8 cellular contexts compared by ENCODE assay signal in the genomic region with DNA sequence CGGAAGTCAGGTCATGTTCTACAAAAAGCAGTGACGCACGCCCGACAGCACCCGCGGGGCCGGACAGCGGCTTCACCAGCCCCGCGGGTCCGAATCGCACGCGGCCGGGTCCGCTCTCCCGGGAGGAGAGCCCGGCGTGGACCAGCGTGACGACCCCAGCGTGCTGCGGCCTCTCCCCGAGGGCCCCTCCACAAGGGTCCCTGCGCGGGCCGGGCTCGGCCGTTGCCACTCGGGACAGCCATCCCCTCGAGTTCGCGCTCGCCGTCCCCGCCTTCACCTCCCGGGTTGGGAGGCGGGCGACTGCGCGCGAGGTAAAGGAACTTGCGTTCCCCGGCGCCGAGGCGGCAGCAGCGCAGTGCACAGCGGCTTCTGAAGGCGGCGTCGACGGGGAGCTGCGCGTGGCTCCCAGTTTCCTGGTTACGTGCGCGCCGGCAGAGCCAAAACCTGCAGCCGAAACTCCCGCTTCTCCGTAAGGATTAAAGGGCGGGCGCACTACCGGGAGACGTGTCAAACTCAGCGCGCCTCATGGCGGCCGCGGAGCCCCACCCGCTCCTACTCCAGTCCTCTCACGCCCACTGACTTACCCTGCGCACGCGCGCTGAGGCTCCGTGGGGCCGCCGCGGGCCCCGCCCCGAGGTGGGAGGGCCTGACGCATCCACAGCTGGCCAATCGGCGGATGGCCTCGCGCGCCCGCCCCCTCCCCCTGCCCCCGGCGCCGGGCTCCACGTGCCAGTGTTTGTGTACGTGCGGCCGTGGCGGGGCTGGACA. TPM values are rescaled to one million over a fixed set of nuclear protein-coding genes. Genes with fewer than 3 reads are reported as not detected.
A peak's percentile ranks its signal among the peaks of the same experiment; 100 is the strongest.
DNase-seq lines count a peak whose midpoint lies in the region; ATAC-seq and TF ChIP-seq lines count a peak whose summit lies in the region.

No MANE protein-coding gene starts in this region.

- H3K27ac Mint-ChIP-seq in progenitor cell of endocrine pancreas, result peak overlapping the region; percentile 98

- H3K4me3 ChIP-seq in left ventricle myocardium inferior, result peak overlapping the region; percentile 81

- ATAC-seq in HG02852 (IDR thresholded peaks at IDR 0.05; ENCODE audit: unreplicated experiment), result peak; percentile 81

- H3K27me3 Mint-ChIP-seq in progenitor cell of endocrine pancreas, result peaks cover 14% of the 10 kb centered on the region

- no peaks in the 10 kb centered on the region for H3K9me3 Mint-ChIP-seq in progenitor cell of endocrine pancreas (ENCODE audit: low read depth)

- intact Hi-C loops in left ventricle myocardium inferior (cut with micrococcal nuclease), result no loop called here

- peak overlapping the region; percentile 83 for H3K4me3 Mint-ChIP-seq in progenitor cell of endocrine pancreas (ENCODE audit: low read depth)

- DNase-seq in GM13976 (ENCODE audit: low spot score) (peak; percentile 99), NCI-H1436 treated with DMSO at 0.1 percent for 48 hours (lab: John Stamatoyannopoulos, UW) (peak; percentile 84), T follicular helper cell (ENCODE audit: low read depth) (peak; percentile 93), amniotic epithelial cell (ENCODE audit: low read depth) (peak; percentile 96), left ventricle myocardium inferior (peak; percentile 97), progenitor cell of endocrine pancreas (ENCODE audit: low spot score, unreplicated experiment) (peak; percentile 94), ureter (ENCODE audit: low spot score) (peak; percentile 98)

- no peak for TF ChIP-seq CTCF in GM13976 (IDR thresholded peaks at IDR 0.05; ENCODE audit: borderline replicate concordance, control extremely low read depth, extremely low read depth, insufficient read depth, missing control alignments)
- TF ChIP-seq CTCF in left ventricle myocardium inferior (IDR thresholded peaks at IDR 0.05; ENCODE audit: borderline replicate concordance), result no peak
- no peak for TF ChIP-seq CTCF in progenitor cell of endocrine pancreas (IDR thresholded peaks at IDR 0.05; ENCODE audit: unreplicated experiment)

- peaks cover 8% of the 10 kb centered on the region for H3K36me3 Mint-ChIP-seq in progenitor cell of endocrine pancreas (ENCODE audit: insufficient read depth)

- H3K27me3 ChIP-seq in left ventricle myocardium inferior (ENCODE audit: low read depth), result no peaks in the 10 kb centered on the region

- H3K4me1 Mint-ChIP-seq in progenitor cell of endocrine pancreas (ENCODE audit: low read depth), result peaks cover 10% of the 10 kb centered on the region

- in situ Hi-C loops in GM13976 (cut with MboI; ENCODE audit: low sequenced_read_pairs, unreplicated experiment), result no loop called here

- peaks cover 25% of the 10 kb centered on the region for H3K36me3 ChIP-seq in left ventricle myocardium inferior

- H3K27ac ChIP-seq in left ventricle myocardium inferior (replicated peaks), result peak overlapping the region; percentile 100

- H3K4me1 ChIP-seq in left ventricle myocardium inferior, result peaks cover 58% of the 10 kb centered on the region

- H3K9me3 ChIP-seq in left ventricle myocardium inferior (replicated peaks), result no peaks in the 10 kb centered on the region

RNA-seq across cellular contexts. Expression of a gene that starts 0.4 kb away (rescaled TPM):
- total RNA-seq in left ventricle myocardium inferior (2.8 TPM), progenitor cell of endocrine pancreas (0.17 and 0.33 TPM in 2 replicates), ureter (2.1 TPM)

RNA-seq across cellular contexts. Expression of a gene that starts 0.5 kb away (rescaled TPM):
- total RNA-seq in left ventricle myocardium inferior (18.0 TPM), progenitor cell of endocrine pancreas (1.4 TPM in 2 replicates), ureter (11.9 TPM)

RNA-seq across cellular contexts. Expression of a gene that starts 29.6 kb away (rescaled TPM):
- total RNA-seq in left ventricle myocardium inferior, result 51.2 TPM
- total RNA-seq in progenitor cell of endocrine pancreas, result 30.9 and 32.3 TPM in 2 replicates
- 37.3 TPM for total RNA-seq in ureter

Comparison
In these comparisons a context has a peak if more than half of its experiments do, and no peak if none do; other contexts are left out.
1. Peak in every context shown above with its lines: DNase-seq, ATAC-seq, H3K4me3 ChIP-seq and H3K27ac ChIP-seq.